Comparison of ENCODE assay signal across 8 cellular contexts in genomic region chr3:46981932-46982471, GRCh38. TPM values are rescaled to one million over a fixed set of nuclear protein-coding genes. Genes with fewer than 3 reads are reported as not detected.
DNase-seq lines count a peak whose midpoint lies in the region; ATAC-seq, FAIRE-seq and TF ChIP-seq lines count a peak whose summit lies in the region.

No MANE protein-coding gene starts in this region.

- no peak for TF ChIP-seq POLR2A in HepG2 (IDR thresholded peaks at IDR 0.05; ENCODE audit: insufficient read depth in 1 of 2, low read depth in 2 of 2, low read length in 2 of 2)

- no peak overlapping the region for H3K9ac ChIP-seq in HepG2 (ENCODE audit: insufficient read depth, low read depth, low read length)

- peaks cover 6% of the 10 kb centered on the region for H3K79me2 ChIP-seq in HepG2 (ENCODE audit: insufficient read depth, low read length)

- ATAC-seq in activated CD8-positive, alpha-beta T cell treated with anti-CD3 and anti-CD28 coated beads, Interleukin-2, amount 10 ng/mL, durations not matched to agents 7 days and 5 days: no peak
- no peak for ATAC-seq in activated CD8-positive, alpha-beta T cell treated with anti-CD3 and anti-CD28 coated beads for 36 hours
- ATAC-seq in HepG2 (0 out of 3 replicates have a peak, but pooled peaks have one; percentile 1), GM19328 (IDR thresholded peaks at IDR 0.05; ENCODE audit: unreplicated experiment) (no peak)
- no peak for ATAC-seq in activated CD4-positive, CD25-positive, alpha-beta regulatory T cell treated with anti-CD3 and anti-CD28 coated beads, Interleukin-2, amount 50 U/mL, for 24 hours

- BruUV-seq in HepG2 (replicated peaks; lab: Mats Ljungman, UMichigan): no TSS peak

- no peaks in the 10 kb centered on the region for H3K9me3 Mint-ChIP-seq in activated CD8-positive, alpha-beta T cell treated with anti-CD3 and anti-CD28 coated beads, Interleukin-2, amount 10 ng/mL, durations not matched to agents 7 days and 5 days (ENCODE audit: insufficient read depth)
- H3K9me3 Mint-ChIP-seq in activated CD8-positive, alpha-beta T cell treated with anti-CD3 and anti-CD28 coated beads for 36 hours: no peaks in the 10 kb centered on the region
- H3K9me3 Mint-ChIP-seq in type B pancreatic cell: no peaks in the 10 kb centered on the region

- CTCF ChIA-PET in activated CD8-positive, alpha-beta T cell treated with anti-CD3 and anti-CD28 coated beads, Interleukin-2, amount 10 ng/mL, durations not matched to agents 7 days and 5 days (lab: Charles Lee): interaction anchor here (2.6 to 3.0 kb wide), 2 partner anchors 59 to 73 kb away, joined by 9 to 14 read pairs; no protein-coding TSS in a partner anchor
- CTCF ChIA-PET in activated CD8-positive, alpha-beta T cell treated with anti-CD3 and anti-CD28 coated beads for 36 hours (lab: Charles Lee): interaction anchor here (1.1 to 1.9 kb wide), 3 partner anchors 16 to 58 kb away, joined by 3 to 13 read pairs (median 3); no protein-coding TSS in a partner anchor
- CTCF ChIA-PET in HepG2 (lab: Yijun Ruan, JAX; ENCODE audit: low intra/inter-chr PET ratio, low total read pairs): no interaction called here

- peaks cover 57% of the 10 kb centered on the region for H3K4me1 ChIP-seq in HepG2 (ENCODE audit: insufficient read depth, low read length)

- intact Hi-C loops in activated CD8-positive, alpha-beta T cell treated with anti-CD3 and anti-CD28 coated beads for 36 hours (cut with micrococcal nuclease): no loop called here
- intact Hi-C loops in HepG2 (cut with micrococcal nuclease; ENCODE audit: unreplicated experiment): no loop called here

- peak overlapping the region; percentile 64 for H3K4me3 Mint-ChIP-seq in activated CD8-positive, alpha-beta T cell treated with anti-CD3 and anti-CD28 coated beads, Interleukin-2, amount 10 ng/mL, durations not matched to agents 7 days and 5 days
- no peak overlapping the region for H3K4me3 Mint-ChIP-seq in activated CD8-positive, alpha-beta T cell treated with anti-CD3 and anti-CD28 coated beads for 36 hours
- peak overlapping the region; percentile 83 for H3K4me3 Mint-ChIP-seq in type B pancreatic cell

- in situ Hi-C loops in HepG2 (cut with HindIII; ENCODE audit: extremely low pct_ligation_motif_present, low pct_unique_long_range_greater_than_20kb): loop anchor here (5.0 kb wide), 1 partner anchor 50 kb away; no protein-coding TSS in a partner anchor

- H3K36me3 ChIP-seq in bronchial epithelial cell (ENCODE audit: control insufficient read depth, insufficient read depth, low read length) (peaks cover 1% of the 10 kb centered on the region), HepG2 (replicated peaks in 1 of 2; ENCODE audit: control insufficient read depth in 1 of 2, insufficient read depth in 2 of 2, low read length in 2 of 2) (no peaks in the 10 kb centered on the region)

- TF ChIP-seq CTCF in activated CD8-positive, alpha-beta T cell treated with anti-CD3 and anti-CD28 coated beads for 36 hours (IDR thresholded peaks at IDR 0.05): no peak
- no peak for TF ChIP-seq CTCF in bronchial epithelial cell (IDR thresholded peaks at IDR 0.05; ENCODE audit: insufficient read depth, low read length, severe bottlenecking)
- TF ChIP-seq CTCF in HepG2 (CRISPR knock-in tag; IDR thresholded peaks at IDR 0.05): no peak
- TF ChIP-seq CTCF in type B pancreatic cell (conservative IDR thresholded peaks at IDR 0.05): no peak

- no peaks in the 10 kb centered on the region for H3K27me3 ChIP-seq in bronchial epithelial cell (ENCODE audit: control insufficient read depth, insufficient read depth, low read length)
- H3K27me3 ChIP-seq in HepG2 (ENCODE audit: control insufficient read depth in 1 of 2, insufficient read depth in 2 of 2, low read length in 2 of 2): no peaks in the 10 kb centered on the region; a peak in 1 of 5 replicates

- TF ChIP-seq RAD21 in HepG2 (CRISPR knock-in tag; IDR thresholded peaks at IDR 0.05): no peak

- TF ChIP-seq EP300 in HepG2 (IDR thresholded peaks at IDR 0.05; ENCODE audit: low read depth in 2 of 2, low read length in 2 of 2): no peak
- TF ChIP-seq EP300 in HepG2 (CRISPR knock-in tag; IDR thresholded peaks at IDR 0.05; ENCODE audit: borderline replicate concordance): no peak

- POLR2A ChIA-PET in activated CD8-positive, alpha-beta T cell treated with anti-CD3 and anti-CD28 coated beads, Interleukin-2, amount 10 ng/mL, durations not matched to agents 7 days and 5 days (lab: Charles Lee): interaction anchor here (0.7 to 1.1 kb wide), 3 partner anchors 15 to 399 kb away, joined by 4 read pairs; partner anchors contain the start of gene PTPN23
- POLR2A ChIA-PET in activated CD8-positive, alpha-beta T cell treated with anti-CD3 and anti-CD28 coated beads for 36 hours (lab: Charles Lee): interaction anchor here (0.7 to 6.1 kb wide), 10 partner anchors 8 to 38 kb away, joined by 3 to 40 read pairs (median 4); no protein-coding TSS in a partner anchor
- POLR2A ChIA-PET in HepG2 (lab: Yijun Ruan, JAX): interaction anchor here (1.3 to 1.5 kb wide), 2 partner anchors 38 to 58 kb away, joined by 3 to 4 read pairs; no protein-coding TSS in a partner anchor

- peaks cover 32% of the 10 kb centered on the region for H3K36me3 Mint-ChIP-seq in activated CD8-positive, alpha-beta T cell treated with anti-CD3 and anti-CD28 coated beads, Interleukin-2, amount 10 ng/mL, durations not matched to agents 7 days and 5 days (ENCODE audit: low read depth)
- peaks cover 5% of the 10 kb centered on the region for H3K36me3 Mint-ChIP-seq in activated CD8-positive, alpha-beta T cell treated with anti-CD3 and anti-CD28 coated beads for 36 hours (ENCODE audit: low read depth)
- peaks cover 5% of the 10 kb centered on the region for H3K36me3 Mint-ChIP-seq in type B pancreatic cell

- no peak overlapping the region for H2AFZ ChIP-seq in HepG2 (ENCODE audit: low read length)

- H3K4me1 Mint-ChIP-seq in activated CD8-positive, alpha-beta T cell treated with anti-CD3 and anti-CD28 coated beads, Interleukin-2, amount 10 ng/mL, durations not matched to agents 7 days and 5 days (ENCODE audit: low read depth): peaks cover 71% of the 10 kb centered on the region
- peaks cover 64% of the 10 kb centered on the region for H3K4me1 Mint-ChIP-seq in activated CD8-positive, alpha-beta T cell treated with anti-CD3 and anti-CD28 coated beads for 36 hours (ENCODE audit: low read depth)
- peaks cover 26% of the 10 kb centered on the region for H3K4me1 Mint-ChIP-seq in type B pancreatic cell (ENCODE audit: unreplicated experiment)

- H3K9me3 ChIP-seq in HepG2 (ENCODE audit: low read length): no peaks in the 10 kb centered on the region

- H3K27me3 Mint-ChIP-seq in activated CD8-positive, alpha-beta T cell treated with anti-CD3 and anti-CD28 coated beads, Interleukin-2, amount 10 ng/mL, durations not matched to agents 7 days and 5 days (ENCODE audit: low read depth): no peaks in the 10 kb centered on the region
- H3K27me3 Mint-ChIP-seq in activated CD8-positive, alpha-beta T cell treated with anti-CD3 and anti-CD28 coated beads for 36 hours: no peaks in the 10 kb centered on the region
- no peaks in the 10 kb centered on the region for H3K27me3 Mint-ChIP-seq in type B pancreatic cell

- FAIRE-seq in bronchial epithelial cell (lab: Jason Lieb, UNC) (no peak), HepG2 (lab: Jason Lieb, UNC) (no peak)

- H3K27ac Mint-ChIP-seq in activated CD8-positive, alpha-beta T cell treated with anti-CD3 and anti-CD28 coated beads, Interleukin-2, amount 10 ng/mL, durations not matched to agents 7 days and 5 days: peak overlapping the region; percentile 63
- H3K27ac Mint-ChIP-seq in activated CD8-positive, alpha-beta T cell treated with anti-CD3 and anti-CD28 coated beads for 36 hours: no peak overlapping the region
- peak overlapping the region; percentile 89 for H3K27ac Mint-ChIP-seq in type B pancreatic cell

- no peaks in the 10 kb centered on the region for H4K20me1 ChIP-seq in HepG2 (ENCODE audit: insufficient read depth, low read length)

- DNase-seq in activated CD8-positive, alpha-beta T cell treated with anti-CD3 and anti-CD28 coated beads, Interleukin-2, amount 10 ng/mL, durations not matched to agents 7 days and 5 days: no peak
- no peak for DNase-seq in activated CD8-positive, alpha-beta T cell treated with anti-CD3 and anti-CD28 coated beads for 36 hours
- DNase-seq in bronchial epithelial cell (ENCODE audit: low read depth) (peak; percentile 65), HepG2 (ENCODE audit: low spot score) (no peak), type B pancreatic cell (ENCODE audit: extremely low spot score, unreplicated experiment) (no peak), NCI-H2196 treated with DMSO at 0.1 percent for 48 hours (lab: John Stamatoyannopoulos, UW; ENCODE audit: unreplicated experiment) (no peak)

- H3K27ac ChIP-seq in HepG2 (ENCODE audit: extremely low read length, insufficient read depth, low read length): no peak overlapping the region

- H3K4me2 ChIP-seq in HepG2 (ENCODE audit: low read depth, low read length): peak overlapping the region; percentile 32

- WGBS in HepG2 (ENCODE audit: low lambda C conversion rate): 60% methylated on average over 1 of the region's 5 CpGs

- H3K4me3 ChIP-seq in bronchial epithelial cell (ENCODE audit: low read depth, low read length) (peak overlapping the region; percentile 11), HepG2 (replicated peaks in 1 of 3; ENCODE audit: insufficient read depth in 1 of 3, low read depth in 2 of 3, low read length in 3 of 3) (no peak overlapping the region; a peak in 1 of 6 replicates)

RNA-seq across cellular contexts. Expression of gene NBEAL2, which starts 2.5 kb away (rescaled TPM):
- total RNA-seq in activated CD8-positive, alpha-beta T cell treated with anti-CD3 and anti-CD28 coated beads, Interleukin-2, amount 10 ng/mL, durations not matched to agents 7 days and 5 days: 100 to 1,000 TPM; 206 to 212 TPM
- total RNA-seq in activated CD8-positive, alpha-beta T cell treated with anti-CD3 and anti-CD28 coated beads for 36 hours: 10 to 100 TPM; 58.9 to 63.7 TPM
- total RNA-seq in bronchial epithelial cell: 20.0 and 35.5 TPM in 2 replicates
- total RNA-seq in HepG2 (2016; rRNA removed; fragmentation: Illumina TruSeq; extraction: Trizol): 6.0 and 9.7 TPM in 2 replicates
- 1.8 and 2.7 TPM in 2 replicates for total RNA-seq in HepG2 (2016; cell fraction: cytosol; rRNA removed; fragmentation: Illumina TruSeq; extraction: Trizol; ENCODE audit: low read depth)
- 6.0 and 8.3 TPM in 2 replicates for total RNA-seq in HepG2 (2016; cell fraction: insoluble cytoplasmic fraction; rRNA removed; fragmentation: Illumina TruSeq; extraction: Trizol)
- 4.1 and 4.3 TPM in 2 replicates for total RNA-seq in HepG2 (2016; cell fraction: membrane; rRNA removed; fragmentation: Illumina TruSeq; extraction: Trizol)
- total RNA-seq in HepG2 (2016; cell fraction: nucleus; rRNA removed; fragmentation: Illumina TruSeq; extraction: Trizol): 14.8 and 19.9 TPM in 2 replicates
- 12.4 and 15.8 TPM in 2 replicates for polyA plus RNA-seq in HepG2 (2011; rRNA removed)
- 3.6 and 4.9 TPM in 2 replicates for polyA plus RNA-seq in HepG2 (2011; cell fraction: cytosol; rRNA removed)
- polyA plus RNA-seq in HepG2 (2011; cell fraction: nucleus; rRNA removed): 222 and 246 TPM in 2 replicates
- 7.9 and 16.7 TPM in 2 replicates for polyA plus RNA-seq in HepG2 (2012)
- 0.67 and 0.80 TPM in 2 replicates for polyA plus RNA-seq in HepG2 (2016; cell fraction: cytosol; fragmentation: Illumina TruSeq; extraction: Trizol; ENCODE audit: low read depth)
- 6.4 and 7.7 TPM in 2 replicates for polyA plus RNA-seq in HepG2 (2016; cell fraction: insoluble cytoplasmic fraction; fragmentation: Illumina TruSeq; extraction: Trizol; ENCODE audit: low read depth)
- 1.5 and 1.8 TPM in 2 replicates for polyA plus RNA-seq in HepG2 (2016; cell fraction: membrane; fragmentation: Illumina TruSeq; extraction: Trizol; ENCODE audit: low read depth)
- 69.9 and 76.5 TPM in 2 replicates for polyA plus RNA-seq in HepG2 (2016; cell fraction: nucleus; fragmentation: Illumina TruSeq; extraction: Trizol; ENCODE audit: insufficient read depth, low read depth)
- polyA minus RNA-seq in HepG2 (2011; rRNA and poly(A)+ RNA removed; ENCODE audit: low replicate concordance): 8.9 and 19.6 TPM in 2 replicates
- polyA minus RNA-seq in HepG2 (2011; cell fraction: cytosol; rRNA and poly(A)+ RNA removed): 2.9 and 3.9 TPM in 2 replicates
- 18.7 and 21.3 TPM in 2 replicates for polyA minus RNA-seq in HepG2 (2011; cell fraction: nucleus; rRNA and poly(A)+ RNA removed)
- 115 and 241 TPM in 2 replicates for total RNA-seq in type B pancreatic cell (ENCODE audit: low replicate concordance)

RNA-seq across cellular contexts. Expression of gene CCDC12, which starts 5.5 kb away (rescaled TPM):
- total RNA-seq in activated CD8-positive, alpha-beta T cell treated with anti-CD3 and anti-CD28 coated beads, Interleukin-2, amount 10 ng/mL, durations not matched to agents 7 days and 5 days: 10 to 100 TPM; 59.4 to 62.2 TPM
- 10 to 100 TPM; 51.2 to 51.6 TPM for total RNA-seq in activated CD8-positive, alpha-beta T cell treated with anti-CD3 and anti-CD28 coated beads for 36 hours
- total RNA-seq in bronchial epithelial cell (39.2 and 41.9 TPM in 2 replicates), HepG2 (2016; rRNA removed; fragmentation: Illumina TruSeq; extraction: Trizol) (49.5 and 55.2 TPM in 2 replicates), type B pancreatic cell (ENCODE audit: low replicate concordance) (46.7 and 49.7 TPM in 2 replicates)
- total RNA-seq in HepG2 (2016; cell fraction: cytosol; rRNA removed; fragmentation: Illumina TruSeq; extraction: Trizol; ENCODE audit: low read depth): 28.7 and 32.4 TPM in 2 replicates
- 52.2 and 56.9 TPM in 2 replicates for total RNA-seq in HepG2 (2016; cell fraction: insoluble cytoplasmic fraction; rRNA removed; fragmentation: Illumina TruSeq; extraction: Trizol)
- total RNA-seq in HepG2 (2016; cell fraction: membrane; rRNA removed; fragmentation: Illumina TruSeq; extraction: Trizol): 27.1 and 29.7 TPM in 2 replicates
- 28.6 and 32.0 TPM in 2 replicates for total RNA-seq in HepG2 (2016; cell fraction: nucleus; rRNA removed; fragmentation: Illumina TruSeq; extraction: Trizol)
- polyA plus RNA-seq in HepG2 (2011; rRNA removed): 28.9 and 30.1 TPM in 2 replicates
- 32.7 and 35.6 TPM in 2 replicates for polyA plus RNA-seq in HepG2 (2011; cell fraction: cytosol; rRNA removed)
- 40.0 and 40.6 TPM in 2 replicates for polyA plus RNA-seq in HepG2 (2011; cell fraction: nucleus; rRNA removed)
- 26.3 and 31.7 TPM in 2 replicates for polyA plus RNA-seq in HepG2 (2012)
- 14.7 and 15.4 TPM in 2 replicates for polyA plus RNA-seq in HepG2 (2016; cell fraction: cytosol; fragmentation: Illumina TruSeq; extraction: Trizol; ENCODE audit: low read depth)
- 73.4 and 79.9 TPM in 2 replicates for polyA plus RNA-seq in HepG2 (2016; cell fraction: insoluble cytoplasmic fraction; fragmentation: Illumina TruSeq; extraction: Trizol; ENCODE audit: low read depth)
- polyA plus RNA-seq in HepG2 (2016; cell fraction: membrane; fragmentation: Illumina TruSeq; extraction: Trizol; ENCODE audit: low read depth): 18.7 and 18.8 TPM in 2 replicates
- polyA plus RNA-seq in HepG2 (2016; cell fraction: nucleus; fragmentation: Illumina TruSeq; extraction: Trizol; ENCODE audit: insufficient read depth, low read depth): 55.2 TPM in 2 replicates
- polyA minus RNA-seq in HepG2 (2011; rRNA and poly(A)+ RNA removed; ENCODE audit: low replicate concordance): 53.2 and 59.2 TPM in 2 replicates
- 9.3 and 12.2 TPM in 2 replicates for polyA minus RNA-seq in HepG2 (2011; cell fraction: cytosol; rRNA and poly(A)+ RNA removed)
- polyA minus RNA-seq in HepG2 (2011; cell fraction: nucleus; rRNA and poly(A)+ RNA removed): 41.3 and 55.9 TPM in 2 replicates
